Comparison of ENCODE assay signal across 10 cellular contexts in genomic region chr15:96338772-96339661, GRCh38. TPM values are rescaled to one million over a fixed set of nuclear protein-coding genes. Genes with fewer than 3 reads are reported as not detected.
A peak's percentile ranks its signal among the peaks of the same experiment; 100 is the strongest.
DNase-seq lines count a peak whose midpoint lies in the region; ATAC-seq and TF ChIP-seq lines count a peak whose summit lies in the region.
"Had no signal": no experiment of that assay in that cellular context is flagged by ENCODE, and none has a peak within 500 bp of the region (broad histone marks: within the 10 kb centered on the region; RNA-seq: fewer than 3 reads in every experiment).

No MANE protein-coding gene starts in this region.

- peak overlapping the region; percentile 8 for H3K4me3 Mint-ChIP-seq in Caco-2 (ENCODE audit: unreplicated experiment)
- H3K4me3 Mint-ChIP-seq in glutamatergic neuron (ENCODE audit: unreplicated experiment), result no peak overlapping the region

- DNase-seq in Caco-2, result no peak
- DNase-seq in PC-3, result peak; percentile 44
- peak; percentile 90 for DNase-seq in esophagus muscularis mucosa (ENCODE audit: extremely low spot score)
- DNase-seq in glutamatergic neuron, result no peak
- DNase-seq in KG1 (lab: John Stamatoyannopoulos, UW), result no peak
- DNase-seq in activated CD4-positive, alpha-beta T cell treated with anti-CD3 and anti-CD28 coated beads for 4 hours, result no peak
- DNase-seq: immature natural killer cell; stimulated activated CD8-positive, alpha-beta memory T cell treated with anti-CD3 and anti-CD28 coated beads, Interleukin-4, amount 100 ng/mL, for 48 hours had no signal

- H3K9me3 Mint-ChIP-seq in Caco-2 (ENCODE audit: unreplicated experiment) (no peaks in the 10 kb centered on the region), glutamatergic neuron (ENCODE audit: unreplicated experiment) (peaks cover 5% of the 10 kb centered on the region)

- no peaks in the 10 kb centered on the region for H3F3A ChIP-seq in PC-3 (ENCODE audit: low read length, unreplicated experiment)

- TF ChIP-seq CTCF in Caco-2 (IDR thresholded peaks at IDR 0.05; ENCODE audit: insufficient read depth in 1 of 2, low read depth in 1 of 2, low read length in 1 of 2, severe bottlenecking in 1 of 2, unreplicated experiment in 1 of 2) (no peak), PC-3 (conservative IDR thresholded peaks at IDR 0.05; ENCODE audit: low read depth, low read length) (no peak), esophagus muscularis mucosa (IDR thresholded peaks at IDR 0.05) (no peak), parathyroid adenoma (IDR thresholded peaks at IDR 0.05) (no peak), glutamatergic neuron (IDR thresholded peaks at IDR 0.05; ENCODE audit: partially characterized antibody, unreplicated experiment) (no peak)

- H4K20me1 ChIP-seq in PC-3 (ENCODE audit: low read length), result peaks cover 35% of the 10 kb centered on the region

- no peak overlapping the region for H3K27ac Mint-ChIP-seq in Caco-2 (ENCODE audit: unreplicated experiment)
- H3K27ac Mint-ChIP-seq in glutamatergic neuron (ENCODE audit: unreplicated experiment), result no peak overlapping the region
- H3K27ac Mint-ChIP-seq: immature natural killer cell had no signal

- H3K4me2 ChIP-seq in PC-3 (ENCODE audit: low read length), result peak overlapping the region; percentile 89
- H3K4me2 ChIP-seq in parathyroid adenoma (ENCODE audit: low read length), result peak overlapping the region; percentile 80

- H3K79me2 ChIP-seq in PC-3 (ENCODE audit: low read length) (peaks cover 99% of the 10 kb centered on the region), parathyroid adenoma (peaks cover 72% of the 10 kb centered on the region)

- H3K27me3 ChIP-seq in Caco-2 (replicated peaks; ENCODE audit: control insufficient read depth, insufficient read depth, low read length) (no peaks in the 10 kb centered on the region), PC-3 (ENCODE audit: low read length) (no peaks in the 10 kb centered on the region), esophagus muscularis mucosa (no peaks in the 10 kb centered on the region), parathyroid adenoma (ENCODE audit: control insufficient read depth, insufficient read depth, low read length) (no peaks in the 10 kb centered on the region)

- H3K36me3 Mint-ChIP-seq in Caco-2 (ENCODE audit: insufficient read depth, unreplicated experiment) (peaks cover 100% of the 10 kb centered on the region), glutamatergic neuron (ENCODE audit: unreplicated experiment) (no peaks in the 10 kb centered on the region)
- H3K36me3 Mint-ChIP-seq: immature natural killer cell had no signal

- H3K27me3 Mint-ChIP-seq in Caco-2 (ENCODE audit: insufficient read depth, unreplicated experiment) (no peaks in the 10 kb centered on the region), glutamatergic neuron (ENCODE audit: unreplicated experiment) (peaks cover 47% of the 10 kb centered on the region)

- H3K36me3 ChIP-seq in Caco-2 (ENCODE audit: control insufficient read depth, insufficient read depth, low read length) (peaks cover 8% of the 10 kb centered on the region), PC-3 (ENCODE audit: low read depth, low read length) (peaks cover 34% of the 10 kb centered on the region), esophagus muscularis mucosa (peaks cover 8 to 26% (median 17%) of the 10 kb centered on the region in 4 donors), parathyroid adenoma (ENCODE audit: control insufficient read depth, insufficient read depth, low read length) (no peaks in the 10 kb centered on the region)

- TF ChIP-seq EP300 in esophagus muscularis mucosa (IDR thresholded peaks at IDR 0.05), result no peak

- intact Hi-C loops in Caco-2 (cut with micrococcal nuclease; ENCODE audit: unreplicated experiment) (no loop called here), PC-3 (cut with micrococcal nuclease) (no loop called here), esophagus muscularis mucosa (cut with DNase I) (no loop called here)

- H3K9me2 ChIP-seq in PC-3 (replicated peaks; ENCODE audit: low read length), result no peaks in the 10 kb centered on the region

- WGBS in esophagus muscularis mucosa, result 3% methylated on average over 7 of the region's 7 CpGs

- no peaks in the 10 kb centered on the region for H3K9me3 ChIP-seq in Caco-2
- H3K9me3 ChIP-seq in PC-3 (ENCODE audit: low read length), result no peaks in the 10 kb centered on the region
- H3K9me3 ChIP-seq in esophagus muscularis mucosa, result no peaks in the 10 kb centered on the region
- H3K9me3 ChIP-seq in parathyroid adenoma (ENCODE audit: control insufficient read depth, low read length), result no peaks in the 10 kb centered on the region

- POLR2A ChIA-PET in Caco-2 (lab: Charles Lee) (interaction anchor here (0.6 to 1.5 kb wide), 2 partner anchors 12 to 114 kb away, joined by 4 to 9 read pairs; no protein-coding TSS in a partner anchor), PC-3 (lab: Charles Lee; ENCODE audit: unreplicated experiment) (no interaction called here)

- ATAC-seq in PC-3, result no peak
- ATAC-seq in GM21737 (IDR thresholded peaks at IDR 0.05; ENCODE audit: unreplicated experiment), result no peak

- H3K4me1 ChIP-seq in Caco-2 (peaks cover 31% of the 10 kb centered on the region), PC-3 (ENCODE audit: insufficient read depth, low read length) (peaks cover 8% of the 10 kb centered on the region; the same call in 1 of the 2 replicates), esophagus muscularis mucosa (peaks cover 0 to 37% (median 30%) of the 10 kb centered on the region in 4 donors), parathyroid adenoma (no peaks in the 10 kb centered on the region)

- TF ChIP-seq POLR2A in esophagus muscularis mucosa (IDR thresholded peaks at IDR 0.05; ENCODE audit: low read depth), result no peak

- H3K9ac ChIP-seq in PC-3 (ENCODE audit: low read length) (peak overlapping the region; percentile 97), parathyroid adenoma (peak overlapping the region; percentile 80)

- BruUV-seq in Caco-2 (replicated peaks; lab: Mats Ljungman, UMichigan) (no TSS peak), PC-3 (replicated peaks; lab: Mats Ljungman, UMichigan) (no TSS peak)

- H3K4me1 Mint-ChIP-seq in Caco-2 (ENCODE audit: low read depth, unreplicated experiment) (peaks cover 33% of the 10 kb centered on the region), glutamatergic neuron (ENCODE audit: low read depth, unreplicated experiment) (peaks cover 3% of the 10 kb centered on the region)

- CTCF ChIA-PET in Caco-2 (lab: Charles Lee), result interaction anchor here (0.7 kb wide), 1 partner anchor 12 kb away, joined by 4 read pairs; no protein-coding TSS in a partner anchor
- CTCF ChIA-PET in PC-3 (lab: Charles Lee), result interaction anchor here (0.7 kb wide), 1 partner anchor 682 kb away, joined by 5 read pairs; no protein-coding TSS in a partner anchor

- H2AFZ ChIP-seq in PC-3 (ENCODE audit: low read length) (no peak overlapping the region), parathyroid adenoma (no peak overlapping the region)

- H3K4me3 ChIP-seq in Caco-2 (ENCODE audit: low read depth, low read length) (no peak overlapping the region), PC-3 (ENCODE audit: low read length) (peak overlapping the region; percentile 89), esophagus muscularis mucosa (peak overlapping the region; percentile 77 to 84 (median 80)), parathyroid adenoma (ENCODE audit: low read depth, low read length) (peak overlapping the region; percentile 85)

- H3K27ac ChIP-seq in PC-3 (ENCODE audit: low read length) (peak overlapping the region; percentile 88), esophagus muscularis mucosa (replicated peaks in 1 of 4) (peak overlapping the region; percentile 94 to 97 (median 94)), parathyroid adenoma (peak overlapping the region; percentile 96)

RNA-seq across cellular contexts. Expression of gene NR2F2, which starts 8.5 kb away (rescaled TPM):
- total RNA-seq in Caco-2 (2022) (134 and 140 TPM in 2 replicates), PC-3 (2014; rRNA removed) (19.0 and 19.6 TPM in 2 replicates), esophagus muscularis mucosa (100 to 1,000 TPM in 2 of 4 donors, 10 to 100 TPM in 2; 42.7 to 131 (median 83.6) TPM), glutamatergic neuron (ENCODE audit: unreplicated experiment) (1.9 TPM)

Comparison
In these comparisons a context has a peak if more than half of its experiments do, and no peak if none do; other contexts are left out.
1. DNase-seq: peak in PC-3 (single experiment) and esophagus muscularis mucosa (single experiment); none in Caco-2 (0 of 2), glutamatergic neuron (single experiment), KG1 (single experiment) and activated CD4-positive, alpha-beta T cell treated with anti-CD3 and anti-CD28 coated beads for 4 hours (0 of 2).
2. Peak in every context shown above with its lines, with median percentiles within 50 percentile points of each other: H3K27ac ChIP-seq.